1 cellular context compared by ENCODE assay signal in the genomic region with DNA sequence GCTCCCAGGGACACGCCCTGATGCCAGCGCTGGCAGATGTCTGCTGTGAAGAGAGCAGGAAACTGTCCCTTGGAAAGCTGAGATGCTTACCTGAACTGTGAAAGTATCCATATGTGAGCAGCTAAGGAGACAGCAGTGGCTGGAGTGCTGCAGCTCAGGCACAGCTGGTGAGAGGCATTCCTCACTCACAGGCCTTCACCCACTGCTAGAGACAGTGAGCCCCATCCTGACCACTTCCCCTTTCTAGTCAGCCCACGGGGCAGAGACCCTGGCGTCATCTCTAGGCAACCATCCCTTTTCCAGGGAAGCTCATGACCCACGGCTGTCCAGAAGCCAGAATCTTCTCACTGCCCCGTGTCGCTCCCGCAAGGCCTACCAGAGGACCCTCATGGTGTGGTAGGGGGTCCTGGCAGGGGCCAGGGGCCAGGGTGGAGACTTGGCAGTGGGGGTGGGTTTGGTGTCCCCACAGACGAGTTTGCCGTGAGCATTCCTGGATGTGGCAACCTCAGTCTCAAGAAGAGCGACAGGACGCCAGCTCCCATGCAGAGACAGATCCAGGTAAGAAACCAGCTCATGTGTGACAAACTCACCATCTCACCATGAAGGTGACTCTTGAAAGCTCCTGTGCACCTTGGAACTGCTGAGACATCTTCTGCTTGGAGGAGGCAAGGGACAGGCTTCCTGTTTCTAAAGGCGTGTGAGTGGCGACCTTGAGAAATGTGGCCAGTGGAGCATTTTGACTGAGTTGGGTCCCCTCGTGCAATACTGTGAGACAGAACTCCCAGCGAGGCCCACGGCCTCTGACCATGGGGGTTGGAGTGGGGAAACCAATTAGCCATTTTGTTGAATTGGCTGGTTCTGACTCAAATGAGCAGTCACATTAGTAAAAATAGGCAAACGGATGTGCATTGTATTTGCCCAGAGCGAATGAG.
TF ChIP-seq lines count a peak whose summit lies in the region.

A gene (minus strand): TSS at position 216 of the 932 bp plus-strand sequence. CDS start 105 bp downstream, at position 111.

TF ChIP-seq in GM12878, 131 proteins besides CTCF, POLR2A, EP300 and RAD21 (continued from another document and continues in another):
- TF ChIP-seq, protein P1, sequence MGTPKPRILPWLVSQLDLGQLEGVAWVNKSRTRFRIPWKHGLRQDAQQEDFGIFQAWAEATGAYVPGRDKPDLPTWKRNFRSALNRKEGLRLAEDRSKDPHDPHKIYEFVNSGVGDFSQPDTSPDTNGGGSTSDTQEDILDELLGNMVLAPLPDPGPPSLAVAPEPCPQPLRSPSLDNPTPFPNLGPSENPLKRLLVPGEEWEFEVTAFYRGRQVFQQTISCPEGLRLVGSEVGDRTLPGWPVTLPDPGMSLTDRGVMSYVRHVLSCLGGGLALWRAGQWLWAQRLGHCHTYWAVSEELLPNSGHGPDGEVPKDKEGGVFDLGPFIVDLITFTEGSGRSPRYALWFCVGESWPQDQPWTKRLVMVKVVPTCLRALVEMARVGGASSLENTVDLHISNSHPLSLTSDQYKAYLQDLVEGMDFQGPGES (IDR thresholded peaks at IDR 0.05): no peak
- TF ChIP-seq SP1 (IDR thresholded peaks at IDR 0.05; ENCODE audit: low read depth, low read length): peak; percentile 64
- TF ChIP-seq SMAD1 (IDR thresholded peaks at IDR 0.05; ENCODE audit: low read depth, partially characterized antibody): peak; percentile 81
- TF ChIP-seq, protein P2, sequence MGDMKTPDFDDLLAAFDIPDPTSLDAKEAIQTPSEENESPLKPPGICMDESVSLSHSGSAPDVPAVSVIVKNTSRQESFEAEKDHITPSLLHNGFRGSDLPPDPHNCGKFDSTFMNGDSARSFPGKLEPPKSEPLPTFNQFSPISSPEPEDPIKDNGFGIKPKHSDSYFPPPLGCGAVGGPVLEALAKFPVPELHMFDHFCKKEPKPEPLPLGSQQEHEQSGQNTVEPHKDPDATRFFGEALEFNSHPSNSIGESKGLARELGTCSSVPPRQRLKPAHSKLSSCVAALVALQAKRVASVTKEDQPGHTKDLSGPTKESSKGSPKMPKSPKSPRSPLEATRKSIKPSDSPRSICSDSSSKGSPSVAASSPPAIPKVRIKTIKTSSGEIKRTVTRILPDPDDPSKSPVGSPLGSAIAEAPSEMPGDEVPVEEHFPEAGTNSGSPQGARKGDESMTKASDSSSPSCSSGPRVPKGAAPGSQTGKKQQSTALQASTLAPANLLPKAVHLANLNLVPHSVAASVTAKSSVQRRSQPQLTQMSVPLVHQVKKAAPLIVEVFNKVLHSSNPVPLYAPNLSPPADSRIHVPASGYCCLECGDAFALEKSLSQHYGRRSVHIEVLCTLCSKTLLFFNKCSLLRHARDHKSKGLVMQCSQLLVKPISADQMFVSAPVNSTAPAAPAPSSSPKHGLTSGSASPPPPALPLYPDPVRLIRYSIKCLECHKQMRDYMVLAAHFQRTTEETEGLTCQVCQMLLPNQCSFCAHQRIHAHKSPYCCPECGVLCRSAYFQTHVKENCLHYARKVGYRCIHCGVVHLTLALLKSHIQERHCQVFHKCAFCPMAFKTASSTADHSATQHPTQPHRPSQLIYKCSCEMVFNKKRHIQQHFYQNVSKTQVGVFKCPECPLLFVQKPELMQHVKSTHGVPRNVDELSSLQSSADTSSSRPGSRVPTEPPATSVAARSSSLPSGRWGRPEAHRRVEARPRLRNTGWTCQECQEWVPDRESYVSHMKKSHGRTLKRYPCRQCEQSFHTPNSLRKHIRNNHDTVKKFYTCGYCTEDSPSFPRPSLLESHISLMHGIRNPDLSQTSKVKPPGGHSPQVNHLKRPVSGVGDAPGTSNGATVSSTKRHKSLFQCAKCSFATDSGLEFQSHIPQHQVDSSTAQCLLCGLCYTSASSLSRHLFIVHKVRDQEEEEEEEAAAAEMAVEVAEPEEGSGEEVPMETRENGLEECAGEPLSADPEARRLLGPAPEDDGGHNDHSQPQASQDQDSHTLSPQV (IDR thresholded peaks at IDR 0.05): peak; percentile 24; the same call in 1 of the 2 replicates
- peak; percentile 66; the same call in 1 of the 2 replicates for TF ChIP-seq MTA2 (IDR thresholded peaks at IDR 0.05; ENCODE audit: low read depth)
- TF ChIP-seq, protein P3, sequence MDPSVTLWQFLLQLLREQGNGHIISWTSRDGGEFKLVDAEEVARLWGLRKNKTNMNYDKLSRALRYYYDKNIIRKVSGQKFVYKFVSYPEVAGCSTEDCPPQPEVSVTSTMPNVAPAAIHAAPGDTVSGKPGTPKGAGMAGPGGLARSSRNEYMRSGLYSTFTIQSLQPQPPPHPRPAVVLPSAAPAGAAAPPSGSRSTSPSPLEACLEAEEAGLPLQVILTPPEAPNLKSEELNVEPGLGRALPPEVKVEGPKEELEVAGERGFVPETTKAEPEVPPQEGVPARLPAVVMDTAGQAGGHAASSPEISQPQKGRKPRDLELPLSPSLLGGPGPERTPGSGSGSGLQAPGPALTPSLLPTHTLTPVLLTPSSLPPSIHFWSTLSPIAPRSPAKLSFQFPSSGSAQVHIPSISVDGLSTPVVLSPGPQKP (IDR thresholded peaks at IDR 0.05; ENCODE audit: low read depth, low read length): no peak
- TF ChIP-seq NR2C1 (IDR thresholded peaks at IDR 0.05): no peak
- no peak for TF ChIP-seq NRF1 (conservative IDR thresholded peaks at IDR 0.05; ENCODE audit: low read depth, low read length)
- TF ChIP-seq SREBF2 (IDR thresholded peaks at IDR 0.05; ENCODE audit: low read length): no peak
- no peak for TF ChIP-seq GABPA (IDR thresholded peaks at IDR 0.05; ENCODE audit: low read depth)
- peak; percentile 74 for TF ChIP-seq FOXM1 (IDR thresholded peaks at IDR 0.05; ENCODE audit: low read depth, low read length)
- peak; percentile 94 for TF ChIP-seq TCF12 (IDR thresholded peaks at IDR 0.05; ENCODE audit: low read depth, low read length)
- TF ChIP-seq, protein P4, sequence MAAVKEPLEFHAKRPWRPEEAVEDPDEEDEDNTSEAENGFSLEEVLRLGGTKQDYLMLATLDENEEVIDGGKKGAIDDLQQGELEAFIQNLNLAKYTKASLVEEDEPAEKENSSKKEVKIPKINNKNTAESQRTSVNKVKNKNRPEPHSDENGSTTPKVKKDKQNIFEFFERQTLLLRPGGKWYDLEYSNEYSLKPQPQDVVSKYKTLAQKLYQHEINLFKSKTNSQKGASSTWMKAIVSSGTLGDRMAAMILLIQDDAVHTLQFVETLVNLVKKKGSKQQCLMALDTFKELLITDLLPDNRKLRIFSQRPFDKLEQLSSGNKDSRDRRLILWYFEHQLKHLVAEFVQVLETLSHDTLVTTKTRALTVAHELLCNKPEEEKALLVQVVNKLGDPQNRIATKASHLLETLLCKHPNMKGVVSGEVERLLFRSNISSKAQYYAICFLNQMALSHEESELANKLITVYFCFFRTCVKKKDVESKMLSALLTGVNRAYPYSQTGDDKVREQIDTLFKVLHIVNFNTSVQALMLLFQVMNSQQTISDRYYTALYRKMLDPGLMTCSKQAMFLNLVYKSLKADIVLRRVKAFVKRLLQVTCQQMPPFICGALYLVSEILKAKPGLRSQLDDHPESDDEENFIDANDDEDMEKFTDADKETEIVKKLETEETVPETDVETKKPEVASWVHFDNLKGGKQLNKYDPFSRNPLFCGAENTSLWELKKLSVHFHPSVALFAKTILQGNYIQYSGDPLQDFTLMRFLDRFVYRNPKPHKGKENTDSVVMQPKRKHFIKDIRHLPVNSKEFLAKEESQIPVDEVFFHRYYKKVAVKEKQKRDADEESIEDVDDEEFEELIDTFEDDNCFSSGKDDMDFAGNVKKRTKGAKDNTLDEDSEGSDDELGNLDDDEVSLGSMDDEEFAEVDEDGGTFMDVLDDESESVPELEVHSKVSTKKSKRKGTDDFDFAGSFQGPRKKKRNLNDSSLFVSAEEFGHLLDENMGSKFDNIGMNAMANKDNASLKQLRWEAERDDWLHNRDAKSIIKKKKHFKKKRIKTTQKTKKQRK (IDR thresholded peaks at IDR 0.05; ENCODE audit: low read depth, low read length): no peak
- TF ChIP-seq NFXL1 (IDR thresholded peaks at IDR 0.05; ENCODE audit: borderline replicate concordance): no peak
- TF ChIP-seq RBBP5 (conservative IDR thresholded peaks at IDR 0.05): no peak
- 0 out of 2 replicates have a peak, but pooled peaks have one; percentile 58 for TF ChIP-seq CHD2 (IDR thresholded peaks at IDR 0.05; ENCODE audit: borderline replicate concordance, low read depth, low read length)
- 0 out of 2 replicates have a peak, but pooled peaks have one; percentile 22 for TF ChIP-seq JUND (IDR thresholded peaks at IDR 0.05; ENCODE audit: low read depth, low read length)
- TF ChIP-seq ESRRA (IDR thresholded peaks at IDR 0.05; ENCODE audit: low read length): peak; percentile 80; the same call in 1 of the 2 replicates
- peak; percentile 88 for TF ChIP-seq YY1 (IDR thresholded peaks at IDR 0.05; ENCODE audit: low read depth, low read length)
- TF ChIP-seq KDM1A (IDR thresholded peaks at IDR 0.05; ENCODE audit: borderline replicate concordance): no peak
- TF ChIP-seq NFIC (IDR thresholded peaks at IDR 0.05; ENCODE audit: low read depth, low read length): peak; percentile 49; the same call in 1 of the 2 replicates
- no peak for TF ChIP-seq RELA (IDR thresholded peaks at IDR 0.05; ENCODE audit: borderline replicate concordance, partially characterized antibody)
- TF ChIP-seq, protein P5, sequence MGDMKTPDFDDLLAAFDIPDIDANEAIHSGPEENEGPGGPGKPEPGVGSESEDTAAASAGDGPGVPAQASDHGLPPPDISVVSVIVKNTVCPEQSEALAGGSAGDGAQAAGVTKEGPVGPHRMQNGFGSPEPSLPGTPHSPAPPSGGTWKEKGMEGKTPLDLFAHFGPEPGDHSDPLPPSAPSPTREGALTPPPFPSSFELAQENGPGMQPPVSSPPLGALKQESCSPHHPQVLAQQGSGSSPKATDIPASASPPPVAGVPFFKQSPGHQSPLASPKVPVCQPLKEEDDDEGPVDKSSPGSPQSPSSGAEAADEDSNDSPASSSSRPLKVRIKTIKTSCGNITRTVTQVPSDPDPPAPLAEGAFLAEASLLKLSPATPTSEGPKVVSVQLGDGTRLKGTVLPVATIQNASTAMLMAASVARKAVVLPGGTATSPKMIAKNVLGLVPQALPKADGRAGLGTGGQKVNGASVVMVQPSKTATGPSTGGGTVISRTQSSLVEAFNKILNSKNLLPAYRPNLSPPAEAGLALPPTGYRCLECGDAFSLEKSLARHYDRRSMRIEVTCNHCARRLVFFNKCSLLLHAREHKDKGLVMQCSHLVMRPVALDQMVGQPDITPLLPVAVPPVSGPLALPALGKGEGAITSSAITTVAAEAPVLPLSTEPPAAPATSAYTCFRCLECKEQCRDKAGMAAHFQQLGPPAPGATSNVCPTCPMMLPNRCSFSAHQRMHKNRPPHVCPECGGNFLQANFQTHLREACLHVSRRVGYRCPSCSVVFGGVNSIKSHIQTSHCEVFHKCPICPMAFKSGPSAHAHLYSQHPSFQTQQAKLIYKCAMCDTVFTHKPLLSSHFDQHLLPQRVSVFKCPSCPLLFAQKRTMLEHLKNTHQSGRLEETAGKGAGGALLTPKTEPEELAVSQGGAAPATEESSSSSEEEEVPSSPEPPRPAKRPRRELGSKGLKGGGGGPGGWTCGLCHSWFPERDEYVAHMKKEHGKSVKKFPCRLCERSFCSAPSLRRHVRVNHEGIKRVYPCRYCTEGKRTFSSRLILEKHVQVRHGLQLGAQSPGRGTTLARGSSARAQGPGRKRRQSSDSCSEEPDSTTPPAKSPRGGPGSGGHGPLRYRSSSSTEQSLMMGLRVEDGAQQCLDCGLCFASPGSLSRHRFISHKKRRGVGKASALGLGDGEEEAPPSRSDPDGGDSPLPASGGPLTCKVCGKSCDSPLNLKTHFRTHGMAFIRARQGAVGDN (IDR thresholded peaks at IDR 0.05): peak; percentile 94
- no peak for TF ChIP-seq CEBPB (IDR thresholded peaks at IDR 0.05; ENCODE audit: borderline replicate concordance in 1 of 2, low read depth in 2 of 2, low read length in 2 of 2)
- TF ChIP-seq SIN3A (IDR thresholded peaks at IDR 0.05; ENCODE audit: low read depth, low read length): 0 out of 2 replicates have a peak, but pooled peaks have one; percentile 48
- TF ChIP-seq, protein P6, sequence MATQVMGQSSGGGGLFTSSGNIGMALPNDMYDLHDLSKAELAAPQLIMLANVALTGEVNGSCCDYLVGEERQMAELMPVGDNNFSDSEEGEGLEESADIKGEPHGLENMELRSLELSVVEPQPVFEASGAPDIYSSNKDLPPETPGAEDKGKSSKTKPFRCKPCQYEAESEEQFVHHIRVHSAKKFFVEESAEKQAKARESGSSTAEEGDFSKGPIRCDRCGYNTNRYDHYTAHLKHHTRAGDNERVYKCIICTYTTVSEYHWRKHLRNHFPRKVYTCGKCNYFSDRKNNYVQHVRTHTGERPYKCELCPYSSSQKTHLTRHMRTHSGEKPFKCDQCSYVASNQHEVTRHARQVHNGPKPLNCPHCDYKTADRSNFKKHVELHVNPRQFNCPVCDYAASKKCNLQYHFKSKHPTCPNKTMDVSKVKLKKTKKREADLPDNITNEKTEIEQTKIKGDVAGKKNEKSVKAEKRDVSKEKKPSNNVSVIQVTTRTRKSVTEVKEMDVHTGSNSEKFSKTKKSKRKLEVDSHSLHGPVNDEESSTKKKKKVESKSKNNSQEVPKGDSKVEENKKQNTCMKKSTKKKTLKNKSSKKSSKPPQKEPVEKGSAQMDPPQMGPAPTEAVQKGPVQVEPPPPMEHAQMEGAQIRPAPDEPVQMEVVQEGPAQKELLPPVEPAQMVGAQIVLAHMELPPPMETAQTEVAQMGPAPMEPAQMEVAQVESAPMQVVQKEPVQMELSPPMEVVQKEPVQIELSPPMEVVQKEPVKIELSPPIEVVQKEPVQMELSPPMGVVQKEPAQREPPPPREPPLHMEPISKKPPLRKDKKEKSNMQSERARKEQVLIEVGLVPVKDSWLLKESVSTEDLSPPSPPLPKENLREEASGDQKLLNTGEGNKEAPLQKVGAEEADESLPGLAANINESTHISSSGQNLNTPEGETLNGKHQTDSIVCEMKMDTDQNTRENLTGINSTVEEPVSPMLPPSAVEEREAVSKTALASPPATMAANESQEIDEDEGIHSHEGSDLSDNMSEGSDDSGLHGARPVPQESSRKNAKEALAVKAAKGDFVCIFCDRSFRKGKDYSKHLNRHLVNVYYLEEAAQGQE (IDR thresholded peaks at IDR 0.05; ENCODE audit: low read depth, low read length): no peak
- TF ChIP-seq YBX1 (IDR thresholded peaks at IDR 0.05): no peak
- TF ChIP-seq ETV6 (conservative IDR thresholded peaks at IDR 0.05 in 1 of 2, IDR thresholded peaks at IDR 0.05 in 1 of 2; ENCODE audit: borderline replicate concordance in 1 of 2, low read depth in 1 of 2): peak in 1 of 2 experiments; percentile 77; a peak in 2 of 4 replicates
- TF ChIP-seq, protein P7, sequence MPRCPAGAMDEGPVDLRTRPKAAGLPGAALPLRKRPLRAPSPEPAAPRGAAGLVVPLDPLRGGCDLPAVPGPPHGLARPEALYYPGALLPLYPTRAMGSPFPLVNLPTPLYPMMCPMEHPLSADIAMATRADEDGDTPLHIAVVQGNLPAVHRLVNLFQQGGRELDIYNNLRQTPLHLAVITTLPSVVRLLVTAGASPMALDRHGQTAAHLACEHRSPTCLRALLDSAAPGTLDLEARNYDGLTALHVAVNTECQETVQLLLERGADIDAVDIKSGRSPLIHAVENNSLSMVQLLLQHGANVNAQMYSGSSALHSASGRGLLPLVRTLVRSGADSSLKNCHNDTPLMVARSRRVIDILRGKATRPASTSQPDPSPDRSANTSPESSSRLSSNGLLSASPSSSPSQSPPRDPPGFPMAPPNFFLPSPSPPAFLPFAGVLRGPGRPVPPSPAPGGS (IDR thresholded peaks at IDR 0.05; ENCODE audit: borderline replicate concordance, insufficient read depth, low read depth, low read length, poor library complexity, severe bottlenecking): peak; percentile 82
